In the genomic region with DNA sequence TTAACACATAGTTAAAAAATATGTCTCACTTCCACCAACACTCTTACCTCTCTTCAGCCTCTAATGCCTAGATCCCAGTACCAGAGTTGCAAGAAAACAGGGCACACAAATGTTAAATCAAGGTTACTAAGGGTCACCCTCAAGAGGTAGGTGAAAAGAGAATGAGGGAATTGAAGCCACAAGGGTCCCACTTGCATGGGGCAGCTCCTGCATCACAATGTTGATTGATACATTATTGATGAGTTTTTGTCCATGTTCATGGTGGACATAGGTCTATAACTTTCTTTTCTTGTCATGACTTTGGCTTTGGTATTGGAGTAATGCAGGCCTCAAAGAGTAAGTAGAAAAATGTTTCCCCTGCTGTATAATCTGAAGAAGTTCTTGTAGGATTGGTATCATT, we compare ENCODE assay signal across 33 cellular contexts.
"Had no signal": no experiment of that assay in that cellular context is flagged by ENCODE, and none has a peak within 500 bp of the region (broad histone marks: within the 10 kb centered on the region; RNA-seq: fewer than 3 reads in every experiment).

No MANE protein-coding gene starts in this region.

- H3K9me3 ChIP-seq: adrenal gland, body of pancreas had no signal

- H3K27me3 Mint-ChIP-seq: activated CD4-positive, alpha-beta memory T cell treated with anti-CD3 and anti-CD28 coated beads for 36 hours; activated CD8-positive, alpha-beta T cell treated with anti-CD3 and anti-CD28 coated beads for 36 hours; activated naive CD8-positive, alpha-beta T cell treated with anti-CD3 and anti-CD28 coated beads for 36 hours; activated T-helper 17 cell treated with anti-CD3 and anti-CD28 coated beads, Interleukin-2, amount 50 U/mL, for 72 hours had no signal

- DNase-seq: activated B cell treated with CpG ODN at 0.5 μM for 24 hours; activated CD4-positive, alpha-beta memory T cell treated with anti-CD3 and anti-CD28 coated beads for 36 hours; activated CD4-positive, alpha-beta T cell treated with anti-CD3 and anti-CD28 coated beads for 48 hours; activated CD4-positive, alpha-beta T cell treated with anti-CD3 and anti-CD28 coated beads, Interleukin-2, amount 50 U/mL, for 1 hour; activated CD4-positive, alpha-beta T cell treated with anti-CD3 and anti-CD28 coated beads, Interleukin-2, amount 50 U/mL, for 4 hours; activated CD4-positive, CD25-positive, alpha-beta regulatory T cell treated with anti-CD3 and anti-CD28 coated beads, Interleukin-2, amount 50 U/mL, for 72 hours; activated CD8-positive, alpha-beta memory T cell treated with anti-CD3 and anti-CD28 coated beads, Interleukin-2, amount 50 U/mL, for 4 hours; activated CD8-positive, alpha-beta T cell treated with anti-CD3 and anti-CD28 coated beads for 36 hours; activated effector memory CD4-positive, alpha-beta T cell treated with anti-CD3 and anti-CD28 coated beads, Interleukin-2, amount 50 U/mL, for 16 hours; activated gamma-delta T cell treated with Interleukin-2 at 50 U/mL for 16 hours; activated naive CD4-positive, alpha-beta T cell; activated naive CD4-positive, alpha-beta T cell treated with anti-CD3 and anti-CD28 coated beads, Interleukin-2, amount 10 ng/mL, durations not matched to agents 7 days and 5 days; activated naive CD8-positive, alpha-beta T cell treated with anti-CD3 and anti-CD28 coated beads for 36 hours; activated T-cell treated with anti-CD3 and anti-CD28 coated beads for 4 hours; activated T-cell treated with anti-CD3 and anti-CD28 coated beads, Interleukin-2, amount 50 U/mL, for 1 hour; activated T-cell treated with anti-CD3 and anti-CD28 coated beads, Interleukin-2, amount 50 U/mL, for 4 hours; activated T-cell treated with anti-CD3 and anti-CD28 coated beads, Interleukin-2, amount 50 U/mL, for 72 hours; adrenal gland; amniotic stem cell; aorta; body of pancreas; brain microvascular endothelial cell; central memory CD4-positive, alpha-beta T cell; T-helper 1 cell; T-helper 2 cell; T-helper 9 cell had no signal

- H3K4me3 Mint-ChIP-seq: activated B cell treated with CpG ODN at 0.5 μM for 24 hours; activated CD4-positive, alpha-beta memory T cell treated with anti-CD3 and anti-CD28 coated beads for 36 hours; activated CD8-positive, alpha-beta T cell treated with anti-CD3 and anti-CD28 coated beads for 36 hours; activated naive CD4-positive, alpha-beta T cell treated with anti-CD3 and anti-CD28 coated beads, Interleukin-2, amount 10 ng/mL, durations not matched to agents 7 days and 5 days; activated naive CD8-positive, alpha-beta T cell treated with anti-CD3 and anti-CD28 coated beads for 36 hours; activated T-cell treated with anti-CD3 and anti-CD28 coated beads, Interleukin-2, amount 50 U/mL, for 4 hours; activated T-cell treated with anti-CD3 and anti-CD28 coated beads, Interleukin-2, amount 50 U/mL, for 72 hours; activated T-helper 1 cell treated with anti-CD3 and anti-CD28 coated beads, Interleukin-12 subunit alpha, Interleukin-12 subunit beta, Interleukin-2, Interleukin-4 antibody, amounts not matched to agents 30 ng/mL and 10 ng/mL and 1 ng/mL, durations not matched to agents 14 hours and 24 hours and 36 hours; activated T-helper 17 cell treated with anti-CD3 and anti-CD28 coated beads, Interleukin-2, amount 50 U/mL, for 72 hours; T-helper 1 cell treated with Interleukin-12 subunit alpha and Interleukin-12 subunit beta and Interleukin-4 antibody, amounts not matched to agents 30 μg/mL and 1 μg/mL, for 36 hours; T-helper 2 cell treated with Interferon-gamma antibody and Interleukin-4, amounts not matched to agents 5 μg/mL and 100 μg/mL, for 36 hours had no signal

- H3K27ac Mint-ChIP-seq: activated B cell treated with CpG ODN at 0.5 μM for 24 hours; activated CD4-positive, alpha-beta memory T cell treated with anti-CD3 and anti-CD28 coated beads for 36 hours; activated CD8-positive, alpha-beta T cell treated with anti-CD3 and anti-CD28 coated beads for 36 hours; activated naive CD4-positive, alpha-beta T cell treated with anti-CD3 and anti-CD28 coated beads, Interleukin-2, amount 10 ng/mL, durations not matched to agents 7 days and 5 days; activated naive CD4-positive, alpha-beta T cell treated with anti-CD3 and anti-CD28 coated beads, Interleukin-2, amount 50 U/mL, for 72 hours; activated naive CD8-positive, alpha-beta T cell treated with anti-CD3 and anti-CD28 coated beads for 36 hours; activated T-cell treated with anti-CD3 and anti-CD28 coated beads, Interleukin-2, amount 50 U/mL, for 72 hours; activated T-helper 1 cell treated with anti-CD3 and anti-CD28 coated beads, Interleukin-12 subunit alpha, Interleukin-12 subunit beta, Interleukin-2, Interleukin-4 antibody, amounts not matched to agents 30 ng/mL and 10 ng/mL and 1 ng/mL, durations not matched to agents 14 hours and 24 hours and 36 hours; activated T-helper 17 cell treated with anti-CD3 and anti-CD28 coated beads, Interleukin-2, amount 50 U/mL, for 72 hours; T-helper 1 cell treated with Interleukin-12 subunit alpha and Interleukin-12 subunit beta and Interleukin-4 antibody, amounts not matched to agents 30 μg/mL and 1 μg/mL, for 36 hours; T-helper 2 cell treated with Interferon-gamma antibody and Interleukin-4, amounts not matched to agents 5 μg/mL and 100 μg/mL, for 36 hours had no signal

- H3K9me3 Mint-ChIP-seq: activated B cell treated with CpG ODN at 0.5 μM for 24 hours; activated CD4-positive, alpha-beta memory T cell treated with anti-CD3 and anti-CD28 coated beads for 36 hours; activated naive CD4-positive, alpha-beta T cell treated with anti-CD3 and anti-CD28 coated beads, Interleukin-2, amount 10 ng/mL, durations not matched to agents 7 days and 5 days; activated naive CD4-positive, alpha-beta T cell treated with anti-CD3 and anti-CD28 coated beads, Interleukin-2, amount 50 U/mL, for 72 hours; activated naive CD8-positive, alpha-beta T cell treated with anti-CD3 and anti-CD28 coated beads for 36 hours; activated T-cell treated with anti-CD3 and anti-CD28 coated beads, Interleukin-2, amount 50 U/mL, for 4 hours; activated T-cell treated with anti-CD3 and anti-CD28 coated beads, Interleukin-2, amount 50 U/mL, for 72 hours; activated T-helper 1 cell treated with anti-CD3 and anti-CD28 coated beads, Interleukin-12 subunit alpha, Interleukin-12 subunit beta, Interleukin-2, Interleukin-4 antibody, amounts not matched to agents 30 ng/mL and 10 ng/mL and 1 ng/mL, durations not matched to agents 14 hours and 24 hours and 36 hours; activated T-helper 17 cell treated with anti-CD3 and anti-CD28 coated beads, Interleukin-2, amount 50 U/mL, for 72 hours; T-helper 1 cell treated with Interleukin-12 subunit alpha and Interleukin-12 subunit beta and Interleukin-4 antibody, amounts not matched to agents 30 μg/mL and 1 μg/mL, for 36 hours; T-helper 2 cell treated with Interferon-gamma antibody and Interleukin-4, amounts not matched to agents 5 μg/mL and 100 μg/mL, for 36 hours had no signal

- H3K4me3 ChIP-seq: adrenal gland, body of pancreas, breast epithelium had no signal

- H3K4me1 ChIP-seq: adrenal gland, body of pancreas, breast epithelium had no signal

- H3K36me3 Mint-ChIP-seq: activated CD4-positive, alpha-beta memory T cell treated with anti-CD3 and anti-CD28 coated beads for 36 hours; activated naive CD4-positive, alpha-beta T cell treated with anti-CD3 and anti-CD28 coated beads, Interleukin-2, amount 10 ng/mL, durations not matched to agents 7 days and 5 days; activated naive CD4-positive, alpha-beta T cell treated with anti-CD3 and anti-CD28 coated beads, Interleukin-2, amount 50 U/mL, for 72 hours; activated naive CD8-positive, alpha-beta T cell treated with anti-CD3 and anti-CD28 coated beads for 36 hours had no signal

- H3K27me3 ChIP-seq: adrenal gland, body of pancreas, breast epithelium had no signal

- H3K36me3 ChIP-seq: adrenal gland, brain microvascular endothelial cell, breast epithelium had no signal

- H3K27ac ChIP-seq: adrenal gland, body of pancreas, brain microvascular endothelial cell, breast epithelium, VCaP had no signal

- ATAC-seq: activated CD8-positive, alpha-beta T cell treated with anti-CD3 and anti-CD28 coated beads for 36 hours; activated naive CD4-positive, alpha-beta T cell treated with anti-CD3 and anti-CD28 coated beads, Interleukin-2, amount 50 U/mL, for 72 hours; activated T-cell treated with anti-CD3 and anti-CD28 coated beads, Interleukin-2, amount 50 U/mL, for 4 hours; activated T-cell treated with anti-CD3 and anti-CD28 coated beads, Interleukin-2, amount 50 U/mL, for 72 hours; activated T-helper 17 cell treated with anti-CD3 and anti-CD28 coated beads, Interleukin-2, amount 50 U/mL, for 72 hours; body of pancreas had no signal
